ENCODE assay signal across 11 cellular contexts in genomic region chr10:124697443-124697836, GRCh38. TPM values are rescaled to one million over a fixed set of nuclear protein-coding genes. Genes with fewer than 3 reads are reported as not detected.
DNase-seq lines count a peak whose midpoint lies in the region; FAIRE-seq and TF ChIP-seq lines count a peak whose summit lies in the region.
"Had no signal": no experiment of that assay in that cellular context is flagged by ENCODE, and none has a peak within 500 bp of the region (broad histone marks: within the 10 kb centered on the region; RNA-seq: fewer than 3 reads in every experiment).

No MANE protein-coding gene starts in this region.

- no peaks in the 10 kb centered on the region for H3K27me3 ChIP-seq in Caco-2 (replicated peaks; ENCODE audit: control insufficient read depth, insufficient read depth, low read length)
- no peaks in the 10 kb centered on the region for H3K27me3 ChIP-seq in OCI-LY1 (ENCODE audit: insufficient read depth, low read length)
- no peaks in the 10 kb centered on the region for H3K27me3 ChIP-seq in effector memory CD4-positive, alpha-beta T cell (replicated peaks; ENCODE audit: control insufficient read depth, insufficient read depth, low read length, poor library complexity, severe bottlenecking)
- no peaks in the 10 kb centered on the region for H3K27me3 ChIP-seq in small intestine (ENCODE audit: control insufficient read depth in 2 of 2, insufficient read depth in 2 of 2, low read length in 2 of 2)
- H3K27me3 ChIP-seq in sigmoid colon, result no peaks in the 10 kb centered on the region
- H3K27me3 ChIP-seq in H7 (ENCODE audit: control insufficient read depth, insufficient read depth, low read length), result no peaks in the 10 kb centered on the region
- H3K27me3 ChIP-seq: MG63, neural progenitor cell had no signal

- BruUV-seq in Caco-2 (replicated peaks; lab: Mats Ljungman, UMichigan), result no TSS peak

- H3K27ac Mint-ChIP-seq in Caco-2 (ENCODE audit: unreplicated experiment), result peak overlapping the region; percentile 24
- H3K27ac Mint-ChIP-seq: neural progenitor cell had no signal

- H3K9ac ChIP-seq in OCI-LY1 (ENCODE audit: low read length), result no peak overlapping the region; the same call in 1 of the 2 replicates
- H3K9ac ChIP-seq: neural progenitor cell had no signal

- H3K27me3 Mint-ChIP-seq in Caco-2 (ENCODE audit: insufficient read depth, unreplicated experiment), result no peaks in the 10 kb centered on the region

- no peak overlapping the region for H3K4me3 Mint-ChIP-seq in Caco-2 (ENCODE audit: unreplicated experiment)
- H3K4me3 Mint-ChIP-seq: neural progenitor cell had no signal

- intact Hi-C loops in Caco-2 (cut with micrococcal nuclease; ENCODE audit: unreplicated experiment), result no loop called here
- intact Hi-C loops in sigmoid colon (cut with DNase I), result no loop called here

- TF ChIP-seq CTCF in Caco-2 (IDR thresholded peaks at IDR 0.05; ENCODE audit: insufficient read depth in 1 of 2, low read depth in 1 of 2, low read length in 1 of 2, severe bottlenecking in 1 of 2, unreplicated experiment in 1 of 2), result no peak
- no peak for TF ChIP-seq CTCF in OCI-LY1 (IDR thresholded peaks at IDR 0.05; ENCODE audit: low read length)
- TF ChIP-seq CTCF in sigmoid colon (IDR thresholded peaks at IDR 0.05), result no peak

- H3F3A ChIP-seq in OCI-LY1 (ENCODE audit: insufficient read depth, low read length), result no peaks in the 10 kb centered on the region

- 91 to 95% (median 92%) methylated on average over 8 of the region's 8 CpGs for WGBS in small intestine, 3 donors
- WGBS in sigmoid colon, 2 donors, result 96 to 97% methylated on average over 8 of the region's 8 CpGs

- H3K36me3 Mint-ChIP-seq in Caco-2 (ENCODE audit: insufficient read depth, unreplicated experiment), result no peaks in the 10 kb centered on the region

- H3K9me3 ChIP-seq in Caco-2 (no peaks in the 10 kb centered on the region), OCI-LY1 (ENCODE audit: low read length) (no peaks in the 10 kb centered on the region), small intestine (ENCODE audit: control insufficient read depth, low read depth) (no peaks in the 10 kb centered on the region), sigmoid colon (no peaks in the 10 kb centered on the region)
- no peaks in the 10 kb centered on the region for H3K9me3 ChIP-seq in effector memory CD4-positive, alpha-beta T cell (ENCODE audit: control insufficient read depth, low read length)
- H3K9me3 ChIP-seq: MG63 had no signal

- CTCF ChIA-PET in Caco-2 (lab: Charles Lee), result no interaction called here

- H2AFZ ChIP-seq in OCI-LY1 (ENCODE audit: low read length), result no peak overlapping the region
- H2AFZ ChIP-seq: neural progenitor cell had no signal

- no peak for FAIRE-seq in small intestine (lab: Jason Lieb, UNC)
- FAIRE-seq: astrocyte had no signal

- H3K27ac ChIP-seq in OCI-LY1 (ENCODE audit: low read depth, low read length, poor library complexity, severe bottlenecking) (peak overlapping the region; percentile 84), small intestine (ENCODE audit: low read depth in 1 of 2, low read length in 1 of 2) (peak overlapping the region; percentile 68 to 90), sigmoid colon (no peak overlapping the region)
- peak overlapping the region; percentile 81 for H3K27ac ChIP-seq in effector memory CD4-positive, alpha-beta T cell (ENCODE audit: insufficient read depth, low read length, poor library complexity, severe bottlenecking)
- H3K27ac ChIP-seq: neural progenitor cell had no signal

- TF ChIP-seq EP300 in sigmoid colon (IDR thresholded peaks at IDR 0.05), result no peak

- DNase-seq in Caco-2 (no peak), small intestine (no peak), sigmoid colon (no peak), GM19240 (ENCODE audit: insufficient read length, low spot score) (no peak), NCI-H146 treated with DMSO at 0.1 percent for 48 hours (lab: John Stamatoyannopoulos, UW; ENCODE audit: unreplicated experiment) (no peak), H7 (no peak)
- DNase-seq in effector memory CD4-positive, alpha-beta T cell, result no peak
- DNase-seq: MG63 had no signal

- H3K79me2 ChIP-seq in OCI-LY1 (ENCODE audit: insufficient read depth, low read length), result no peaks in the 10 kb centered on the region

- no peaks in the 10 kb centered on the region for H3K9me2 ChIP-seq in OCI-LY1 (ENCODE audit: low read depth, low read length)

- H3K9me3 Mint-ChIP-seq in Caco-2 (ENCODE audit: unreplicated experiment), result no peaks in the 10 kb centered on the region
- H3K9me3 Mint-ChIP-seq: neural progenitor cell had no signal

- H3K4me3 ChIP-seq in Caco-2 (ENCODE audit: low read depth, low read length) (no peak overlapping the region), OCI-LY1 (ENCODE audit: low read depth, low read length, poor library complexity, severe bottlenecking) (no peak overlapping the region), small intestine (ENCODE audit: low read depth in 1 of 2, low read length in 2 of 2) (no peak overlapping the region), sigmoid colon (no peak overlapping the region), H7 (ENCODE audit: insufficient read depth, low read depth, low read length) (no peak overlapping the region)
- H3K4me3 ChIP-seq in effector memory CD4-positive, alpha-beta T cell (ENCODE audit: insufficient read depth, low read depth, low read length, poor library complexity, severe bottlenecking), result peak overlapping the region; percentile 44
- H3K4me3 ChIP-seq: MG63, neural progenitor cell had no signal

- H3K36me3 ChIP-seq in Caco-2 (ENCODE audit: control insufficient read depth, insufficient read depth, low read length), result no peaks in the 10 kb centered on the region; the same call in 1 of the 2 replicates
- H3K36me3 ChIP-seq in OCI-LY1 (ENCODE audit: insufficient read depth, low read length), result peaks cover 79% of the 10 kb centered on the region
- H3K36me3 ChIP-seq in effector memory CD4-positive, alpha-beta T cell (ENCODE audit: control insufficient read depth, insufficient read depth, low read length), result peaks cover 10% of the 10 kb centered on the region
- H3K36me3 ChIP-seq in small intestine (ENCODE audit: control insufficient read depth in 2 of 2, insufficient read depth in 2 of 2, low read length in 2 of 2), result peaks cover 0 to 9% of the 10 kb centered on the region in 2 donors
- peaks cover 0 to 19% (median 0%) of the 10 kb centered on the region in 4 donors for H3K36me3 ChIP-seq in sigmoid colon
- H3K36me3 ChIP-seq in H7 (replicated peaks; ENCODE audit: control insufficient read depth, insufficient read depth, low read length), result peaks cover 2% of the 10 kb centered on the region; the same call in 1 of the 2 replicates
- H3K36me3 ChIP-seq: neural progenitor cell had no signal

- H3K4me2 ChIP-seq in OCI-LY1 (ENCODE audit: low read length), result peak overlapping the region; percentile 37; the same call in 1 of the 2 replicates
- H3K4me2 ChIP-seq: neural progenitor cell had no signal

- TF ChIP-seq POLR2A in sigmoid colon (IDR thresholded peaks at IDR 0.05), result no peak

- peaks cover 12% of the 10 kb centered on the region; the same call in 1 of the 2 replicates for H3K4me1 ChIP-seq in Caco-2
- peaks cover 64% of the 10 kb centered on the region for H3K4me1 ChIP-seq in OCI-LY1 (ENCODE audit: insufficient read depth, low read length, severe bottlenecking)
- peaks cover 87% of the 10 kb centered on the region for H3K4me1 ChIP-seq in effector memory CD4-positive, alpha-beta T cell (ENCODE audit: control insufficient read depth, insufficient read depth, low read length, poor library complexity, severe bottlenecking)
- peaks cover 0 to 14% of the 10 kb centered on the region in 2 donors for H3K4me1 ChIP-seq in small intestine (ENCODE audit: control insufficient read depth in 2 of 2, insufficient read depth in 1 of 2, low read depth in 1 of 2, low read length in 1 of 2)
- H3K4me1 ChIP-seq in sigmoid colon, result peaks cover 0 to 76% (median 68%) of the 10 kb centered on the region in 4 donors

- no peaks in the 10 kb centered on the region for H4K20me1 ChIP-seq in OCI-LY1 (ENCODE audit: insufficient read depth, low read length)

- POLR2A ChIA-PET in Caco-2 (lab: Charles Lee), result no interaction called here

- peaks cover 7% of the 10 kb centered on the region for H3K4me1 Mint-ChIP-seq in Caco-2 (ENCODE audit: low read depth, unreplicated experiment)

RNA-seq across cellular contexts. Expression of gene FAM53B, which starts 46.7 kb away (rescaled TPM):
- total RNA-seq in Caco-2 (2022), result 13.6 and 13.7 TPM in 2 replicates
- polyA plus RNA-seq in small intestine, result 10 to 100 TPM; 15.1 to 30.2 (median 18.8) TPM
- 10 to 100 TPM; 32.3 to 36.6 (median 34.4) TPM for total RNA-seq in sigmoid colon
- polyA plus RNA-seq in sigmoid colon, result 10 to 100 TPM in 2 of 3 donors, 1 to 10 TPM in 1; 9.6 to 36.4 (median 12.0) TPM
- total RNA-seq in H7 (2014; rRNA removed; shearing (Covaris generic)), result 37.4 and 40.8 TPM in 2 replicates

Comparison
In these comparisons a context has a peak if more than half of its experiments do, and no peak if none do; other contexts are left out.
1. H3K27ac ChIP-seq: peak in OCI-LY1 (single experiment), effector memory CD4-positive, alpha-beta T cell (single experiment) and small intestine (2 of 2); none in sigmoid colon (0 of 4).